Comparison of ENCODE assay signal across 2 cellular contexts in the genomic region with DNA sequence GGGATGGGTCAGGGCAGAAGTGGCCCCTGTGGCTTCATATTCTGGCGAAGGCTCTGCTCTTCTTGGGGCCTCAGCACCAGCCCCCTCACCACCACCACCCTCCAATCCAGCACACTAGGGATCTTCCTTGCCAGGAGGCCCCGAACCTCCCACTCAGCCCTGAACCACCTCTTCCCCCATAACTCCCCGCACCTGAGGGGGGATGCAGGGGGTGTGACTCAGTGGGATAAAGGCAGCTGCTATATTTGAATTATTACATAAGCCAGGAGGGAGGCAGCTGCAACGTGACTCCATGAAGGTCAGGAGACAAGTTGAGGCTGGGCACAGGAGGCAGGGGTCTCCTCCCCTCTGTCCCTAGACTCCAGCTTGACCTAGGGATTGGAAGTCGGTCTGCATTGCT.
A peak's percentile ranks its signal among the peaks of the same experiment; 100 is the strongest.
TF ChIP-seq lines count a peak whose summit lies in the region.

No MANE protein-coding gene starts in this region.

TF ChIP-seq in HEK293, 187 proteins besides CTCF, POLR2A, EP300 and RAD21 (continued from another document):
- TF ChIP-seq PRDM4 (tag by site-specific recombination; IDR thresholded peaks at IDR 0.05) (no peak), GLIS1 (tag by site-specific recombination; IDR thresholded peaks at IDR 0.05) (peak; percentile 52), ZFHX2 (tag by site-specific recombination; conservative IDR thresholded peaks at IDR 0.05) (peak; percentile 63), EGR2 (tag by site-specific recombination; IDR thresholded peaks at IDR 0.05; ENCODE audit: low read depth) (peak; percentile 21; the same call in 1 of the 2 replicates), ZNF624 (tag by site-specific recombination; IDR thresholded peaks at IDR 0.05) (no peak), ZIC2 (tag by site-specific recombination; IDR thresholded peaks at IDR 0.05) (peak; percentile 44; the same call in 1 of the 2 replicates), ZBTB11 (tag by site-specific recombination; conservative IDR thresholded peaks at IDR 0.05; ENCODE audit: low read depth) (no peak)

TF ChIP-seq in GM12878, 131 proteins besides CTCF, POLR2A, EP300 and RAD21 (continued from another document):
- TF ChIP-seq USF1 (IDR thresholded peaks at IDR 0.05; ENCODE audit: borderline replicate concordance, extremely low read length, insufficient read depth, low read depth, low read length) = no peak
- TF ChIP-seq SUZ12 (IDR thresholded peaks at IDR 0.05; ENCODE audit: unreplicated experiment) = no peak
- no peak for TF ChIP-seq ZNF274 (IDR thresholded peaks at IDR 0.05; ENCODE audit: insufficient read depth, insufficient read length)
- TF ChIP-seq CHD1 (IDR thresholded peaks at IDR 0.05; ENCODE audit: low read depth, low read length) = no peak
- TF ChIP-seq HDAC6 (IDR thresholded peaks at IDR 0.05; ENCODE audit: unreplicated experiment) = no peak
- no peak for TF ChIP-seq STAT3 (IDR thresholded peaks at IDR 0.05; ENCODE audit: low read depth, low read length)
- TF ChIP-seq MEF2A (IDR thresholded peaks at IDR 0.05; ENCODE audit: insufficient read depth, low read depth, low read length) = no peak
- TF ChIP-seq, protein P1, sequence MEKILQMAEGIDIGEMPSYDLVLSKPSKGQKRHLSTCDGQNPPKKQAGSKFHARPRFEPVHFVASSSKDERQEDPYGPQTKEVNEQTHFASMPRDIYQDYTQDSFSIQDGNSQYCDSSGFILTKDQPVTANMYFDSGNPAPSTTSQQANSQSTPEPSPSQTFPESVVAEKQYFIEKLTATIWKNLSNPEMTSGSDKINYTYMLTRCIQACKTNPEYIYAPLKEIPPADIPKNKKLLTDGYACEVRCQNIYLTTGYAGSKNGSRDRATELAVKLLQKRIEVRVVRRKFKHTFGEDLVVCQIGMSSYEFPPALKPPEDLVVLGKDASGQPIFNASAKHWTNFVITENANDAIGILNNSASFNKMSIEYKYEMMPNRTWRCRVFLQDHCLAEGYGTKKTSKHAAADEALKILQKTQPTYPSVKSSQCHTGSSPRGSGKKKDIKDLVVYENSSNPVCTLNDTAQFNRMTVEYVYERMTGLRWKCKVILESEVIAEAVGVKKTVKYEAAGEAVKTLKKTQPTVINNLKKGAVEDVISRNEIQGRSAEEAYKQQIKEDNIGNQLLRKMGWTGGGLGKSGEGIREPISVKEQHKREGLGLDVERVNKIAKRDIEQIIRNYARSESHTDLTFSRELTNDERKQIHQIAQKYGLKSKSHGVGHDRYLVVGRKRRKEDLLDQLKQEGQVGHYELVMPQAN (conservative IDR thresholded peaks at IDR 0.05) = no peak
- TF ChIP-seq RELA (IDR thresholded peaks at IDR 0.05; ENCODE audit: borderline replicate concordance, partially characterized antibody) = no peak
- TF ChIP-seq RELB (IDR thresholded peaks at IDR 0.05; ENCODE audit: low read depth) = no peak
- TF ChIP-seq MYC (IDR thresholded peaks at IDR 0.05; ENCODE audit: insufficient read depth, insufficient read length, insufficient replicate concordance, low read length, severe bottlenecking) = no peak
TF ChIP-seq in GM12878: peak in this region for 0.
